Comparison of ENCODE assay signal across 14 cellular contexts in the genomic region with DNA sequence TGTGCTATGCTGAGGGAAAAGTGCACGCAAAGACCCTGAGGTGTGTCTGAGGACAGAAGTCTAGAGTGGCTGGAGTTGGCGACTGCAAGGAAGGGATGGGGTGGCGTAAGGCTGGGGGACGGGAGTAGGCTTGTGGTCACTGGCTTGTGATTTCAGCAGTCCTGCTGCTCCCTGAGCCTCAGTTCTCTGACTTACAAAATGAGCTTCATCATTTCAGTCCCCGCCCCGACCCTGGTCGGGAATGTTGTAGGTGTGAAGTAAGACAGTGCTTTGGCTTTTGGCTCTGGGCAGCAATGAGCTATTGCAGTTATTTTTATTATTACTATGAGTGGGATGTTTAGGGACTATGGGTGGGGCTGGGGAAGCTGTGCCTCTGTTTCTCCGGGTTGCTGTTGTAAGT. TPM values are rescaled to one million over a fixed set of nuclear protein-coding genes. Genes with fewer than 3 reads are reported as not detected.
A peak's percentile ranks its signal among the peaks of the same experiment; 100 is the strongest.
DNase-seq lines count a peak whose midpoint lies in the region; ATAC-seq and TF ChIP-seq lines count a peak whose summit lies in the region.
"Had no signal": no experiment of that assay in that cellular context is flagged by ENCODE, and none has a peak within 500 bp of the region (broad histone marks: within the 10 kb centered on the region; RNA-seq: fewer than 3 reads in every experiment).

No MANE protein-coding gene starts in this region.

- H3K36me3 ChIP-seq in heart right ventricle (peaks cover 0 to 5% (median 0%) of the 10 kb centered on the region in 9 donors), fibroblast of lung (ENCODE audit: control insufficient read depth, insufficient read depth, low read length) (no peaks in the 10 kb centered on the region), neuronal stem cell (replicated peaks in 1 of 2; ENCODE audit: control insufficient read depth in 2 of 2, insufficient read depth in 2 of 2, low read length in 2 of 2) (no peaks in the 10 kb centered on the region), upper lobe of right lung (no peaks in the 10 kb centered on the region)
- H3K36me3 ChIP-seq: Peyer's patch, thoracic aorta had no signal

- H3K4me1 Mint-ChIP-seq in activated T-helper 17 cell treated with anti-CD3 and anti-CD28 coated beads, Interleukin-2, amount 50 U/mL, for 72 hours: no peaks in the 10 kb centered on the region

- H4K20me1 ChIP-seq in fibroblast of lung (ENCODE audit: control insufficient read depth, extremely low read depth, insufficient read depth, low read length): no peaks in the 10 kb centered on the region

- TF ChIP-seq CTCF in heart right ventricle (IDR thresholded peaks at IDR 0.05): no peak
- no peak for TF ChIP-seq CTCF in fibroblast of lung (conservative IDR thresholded peaks at IDR 0.05 in 1 of 2, IDR thresholded peaks at IDR 0.05 in 1 of 2; ENCODE audit: low read depth in 1 of 2, low read length in 2 of 2)
- no peak for TF ChIP-seq CTCF in upper lobe of right lung (IDR thresholded peaks at IDR 0.05)

- no peaks in the 10 kb centered on the region for H3K9me3 Mint-ChIP-seq in activated T-helper 17 cell treated with anti-CD3 and anti-CD28 coated beads, Interleukin-2, amount 50 U/mL, for 72 hours
- H3K9me3 Mint-ChIP-seq: IgD-negative memory B cell; T-helper 2 cell treated with Interferon-gamma antibody and Interleukin-4, amounts not matched to agents 5 μg/mL and 100 μg/mL, for 36 hours had no signal

- H3K18ac ChIP-seq in neuronal stem cell (ENCODE audit: low read length): peak overlapping the region; percentile 89

- H2BK15ac ChIP-seq in neuronal stem cell (ENCODE audit: low read length): peak overlapping the region; percentile 18

- peak overlapping the region; percentile 77 for H4K91ac ChIP-seq in neuronal stem cell (ENCODE audit: low read depth, low read length, poor library complexity)

- H3K4me3 ChIP-seq in heart right ventricle: peak overlapping the region in 2 of 10 donors; percentile 2 to 33
- no peak overlapping the region for H3K4me3 ChIP-seq in fibroblast of lung (replicated peaks in 1 of 4; ENCODE audit: control extremely low read depth in 1 of 4, insufficient read depth in 1 of 4, low read depth in 3 of 4, low read length in 4 of 4)
- H3K4me3 ChIP-seq in neuronal stem cell (ENCODE audit: low read length in 2 of 2): no peak overlapping the region
- no peak overlapping the region for H3K4me3 ChIP-seq in upper lobe of right lung
- H3K4me3 ChIP-seq: Peyer's patch, thoracic aorta had no signal

- intact Hi-C loops in heart right ventricle (cut with DNase I): no loop called here
- intact Hi-C loops in Right ventricle myocardium superior (cut with DNase I): no loop called here
- intact Hi-C loops in upper lobe of right lung (cut with DNase I): no loop called here

- no peaks in the 10 kb centered on the region for H3K36me3 Mint-ChIP-seq in activated T-helper 17 cell treated with anti-CD3 and anti-CD28 coated beads, Interleukin-2, amount 50 U/mL, for 72 hours (ENCODE audit: low read depth)

- H3K14ac ChIP-seq in neuronal stem cell (ENCODE audit: low read length): no peak overlapping the region

- no peaks in the 10 kb centered on the region for H3K9me3 ChIP-seq in heart right ventricle
- H3K9me3 ChIP-seq in fibroblast of lung (ENCODE audit: control insufficient read depth, insufficient read depth, low read depth, low read length): no peaks in the 10 kb centered on the region
- H3K9me3 ChIP-seq in neuronal stem cell (replicated peaks in 1 of 2; ENCODE audit: control insufficient read depth in 2 of 2, insufficient read depth in 1 of 2, low read depth in 1 of 2, low read length in 2 of 2): no peaks in the 10 kb centered on the region
- no peaks in the 10 kb centered on the region for H3K9me3 ChIP-seq in upper lobe of right lung
- H3K9me3 ChIP-seq: Peyer's patch, thoracic aorta had no signal

- no peak overlapping the region for H3K27ac Mint-ChIP-seq in activated T-helper 17 cell treated with anti-CD3 and anti-CD28 coated beads, Interleukin-2, amount 50 U/mL, for 72 hours
- H3K27ac Mint-ChIP-seq: IgD-negative memory B cell; T-helper 2 cell treated with Interferon-gamma antibody and Interleukin-4, amounts not matched to agents 5 μg/mL and 100 μg/mL, for 36 hours had no signal

- H2BK12ac ChIP-seq in neuronal stem cell (ENCODE audit: low read length): peak overlapping the region; percentile 92

- H2AK5ac ChIP-seq in neuronal stem cell (ENCODE audit: low read depth, low read length): peak overlapping the region; percentile 64

- H2AFZ ChIP-seq in fibroblast of lung (ENCODE audit: low read length) (no peak overlapping the region), neuronal stem cell (ENCODE audit: low read length) (peak overlapping the region; percentile 76)

- H2BK120ac ChIP-seq in neuronal stem cell (ENCODE audit: low read depth, low read length): peak overlapping the region; percentile 0

- H3K79me2 ChIP-seq in fibroblast of lung (ENCODE audit: control insufficient read depth, insufficient read depth, low read length): no peaks in the 10 kb centered on the region

- no peak overlapping the region for H3K4me3 Mint-ChIP-seq in activated T-helper 17 cell treated with anti-CD3 and anti-CD28 coated beads, Interleukin-2, amount 50 U/mL, for 72 hours
- H3K4me3 Mint-ChIP-seq: T-helper 2 cell treated with Interferon-gamma antibody and Interleukin-4, amounts not matched to agents 5 μg/mL and 100 μg/mL, for 36 hours had no signal

- H3K9ac ChIP-seq in fibroblast of lung (ENCODE audit: insufficient read depth, low read length) (no peak overlapping the region), neuronal stem cell (ENCODE audit: low read depth, low read length, poor library complexity) (peak overlapping the region; percentile 54)

- H3K4me1 ChIP-seq in heart right ventricle (peaks cover 16 to 97% (median 82%) of the 10 kb centered on the region in 9 donors), fibroblast of lung (ENCODE audit: control insufficient read depth, extremely low read depth, insufficient read depth, low read length) (peaks cover 9% of the 10 kb centered on the region), neuronal stem cell (ENCODE audit: control insufficient read depth in 2 of 2, insufficient read depth in 1 of 2, low read depth in 1 of 2, low read length in 2 of 2) (peaks cover 36 to 53% of the 10 kb centered on the region in 2 donors), upper lobe of right lung (peaks cover 44% of the 10 kb centered on the region)

- 42 to 56% methylated on average over 8 of the region's 8 CpGs for WGBS in heart right ventricle, 2 donors
- WGBS in neuronal stem cell (ENCODE audit: extremely low coverage in 2 of 2, insufficient read length in 2 of 2, insufficient replicate concordance in 1 of 2), 2 donors: no CpG with 5 or more reads among the region's 8 CpGs

- H3K4ac ChIP-seq in neuronal stem cell (ENCODE audit: low read length): no peak overlapping the region

- H3K23ac ChIP-seq in neuronal stem cell (ENCODE audit: low read depth, low read length, poor library complexity): peak overlapping the region; percentile 17

- peaks cover 7% of the 10 kb centered on the region for H3K79me1 ChIP-seq in neuronal stem cell (ENCODE audit: low read depth, low read length)

- no peak overlapping the region for H3K4me2 ChIP-seq in fibroblast of lung (ENCODE audit: extremely low read depth, insufficient read depth, low read length)
- H3K4me2 ChIP-seq in neuronal stem cell (ENCODE audit: insufficient read depth, low read length, poor library complexity, severe bottlenecking): no peak overlapping the region

- peaks cover 7% of the 10 kb centered on the region for H3K27me3 Mint-ChIP-seq in activated T-helper 17 cell treated with anti-CD3 and anti-CD28 coated beads, Interleukin-2, amount 50 U/mL, for 72 hours

- H3K27me3 ChIP-seq in heart right ventricle (peaks cover 0 to 11% (median 0%) of the 10 kb centered on the region in 7 donors), fibroblast of lung (ENCODE audit: control insufficient read depth, insufficient read depth, low read length) (no peaks in the 10 kb centered on the region), neuronal stem cell (ENCODE audit: control insufficient read depth in 3 of 3, insufficient read depth in 3 of 3, low read depth in 1 of 3, low read length in 3 of 3) (no peaks in the 10 kb centered on the region), upper lobe of right lung (peaks cover 4% of the 10 kb centered on the region)
- H3K27me3 ChIP-seq: Peyer's patch had no signal

- ATAC-seq in heart right ventricle (peak in 3 of 8 donors; percentile 2 to 48 (median 41)), Right ventricle myocardium superior (ENCODE audit: poor library complexity) (no peak), upper lobe of right lung (no peak), HG03439 (IDR thresholded peaks at IDR 0.05; ENCODE audit: unreplicated experiment) (no peak), GM19324 (IDR thresholded peaks at IDR 0.05; ENCODE audit: low FRiP score, unreplicated experiment) (no peak)
- no peak for ATAC-seq in activated T-helper 17 cell treated with anti-CD3 and anti-CD28 coated beads, Interleukin-2, amount 50 U/mL, for 72 hours (replicated peaks)

- H3K27ac ChIP-seq in heart right ventricle (peak overlapping the region; percentile 72 to 92 (median 85)), fibroblast of lung (ENCODE audit: insufficient read depth, low read length) (no peak overlapping the region), neuronal stem cell (replicated peaks; ENCODE audit: low read length) (peak overlapping the region; percentile 96), upper lobe of right lung (peak overlapping the region; percentile 73)

- DNase-seq in heart right ventricle: no peak
- DNase-seq in Right ventricle myocardium superior: no peak
- DNase-seq in fibroblast of lung (ENCODE audit: low read depth in 2 of 2): peak; percentile 16 to 28
- DNase-seq in neuronal stem cell (ENCODE audit: low spot score): no peak
- no peak for DNase-seq in upper lobe of right lung
- DNase-seq: activated CD4-positive, alpha-beta T cell treated with anti-CD3 and anti-CD28 coated beads, Interleukin-2, amount 50 U/mL, for 48 hours; NCI-H1436 treated with DMSO at 0.1 percent for 48 hours; Peyer's patch had no signal

- H2BK5ac ChIP-seq in neuronal stem cell (ENCODE audit: low read length): peak overlapping the region; percentile 68

- H4K8ac ChIP-seq in neuronal stem cell (ENCODE audit: low read depth, low read length): peak overlapping the region; percentile 70

RNA-seq across cellular contexts. Expression of gene ADGRG1, which starts 8.6 kb away (rescaled TPM):
- 10 to 100 TPM; 11.1 to 46.3 (median 18.5) TPM for total RNA-seq in heart right ventricle
- polyA plus RNA-seq in heart right ventricle: 10 to 100 TPM; 19.2 to 27.7 TPM
- total RNA-seq in Right ventricle myocardium superior: 23.0 TPM
- total RNA-seq in fibroblast of lung: 0.51 and 1.8 TPM in 2 replicates
- 1.6 and 7.2 TPM in 2 replicates for polyA plus RNA-seq in fibroblast of lung
- 4.4 and 12.2 TPM in 2 replicates for polyA plus RNA-seq in fibroblast of lung (2012)
- polyA minus RNA-seq in fibroblast of lung (ENCODE audit: low replicate concordance): 10.7 and 27.9 TPM in 2 replicates
- polyA plus RNA-seq in neuronal stem cell (2013, experiment 1 of 2): 127 TPM
- polyA plus RNA-seq in neuronal stem cell (2013, experiment 2 of 2): 124 TPM
- total RNA-seq in upper lobe of right lung: 66.9 TPM
- total RNA-seq in activated T-helper 17 cell treated with anti-CD3 and anti-CD28 coated beads, Interleukin-2, amount 50 U/mL, for 72 hours: 10 to 100 TPM; 10.7 to 34.3 TPM

RNA-seq across cellular contexts. Expression of gene ADGRG3, which starts 31.1 kb away (rescaled TPM):
- 1 to 10 TPM in 2 of 10 donors, under 1 TPM in 6, not detected in 2; 0.29 to 2.4 (median 0.65) TPM for total RNA-seq in heart right ventricle
- polyA plus RNA-seq in heart right ventricle: under 1 TPM; 0.22 to 0.57 TPM
- total RNA-seq in Right ventricle myocardium superior: 0.48 TPM
- total RNA-seq in fibroblast of lung: not detected in 2 replicates
- polyA plus RNA-seq in fibroblast of lung: not detected in 2 replicates
- not detected in 2 replicates for polyA plus RNA-seq in fibroblast of lung (2012)
- polyA minus RNA-seq in fibroblast of lung (ENCODE audit: low replicate concordance): not detected in 2 replicates
- 0.25 TPM for polyA plus RNA-seq in neuronal stem cell (2013, experiment 1 of 2)
- 0.33 TPM for polyA plus RNA-seq in neuronal stem cell (2013, experiment 2 of 2)
- total RNA-seq in upper lobe of right lung: 5.8 TPM
- total RNA-seq in activated T-helper 17 cell treated with anti-CD3 and anti-CD28 coated beads, Interleukin-2, amount 50 U/mL, for 72 hours: not detected
- polyA plus RNA-seq: IgD-negative memory B cell had no signal

RNA-seq across cellular contexts. Expression of gene DRC7, which starts 57.6 kb away (rescaled TPM):
- total RNA-seq in heart right ventricle (under 1 TPM in 1 of 10 donors, not detected in 9; 0.09 TPM), Right ventricle myocardium superior (not detected), fibroblast of lung (under 0.01 TPM in 1 of 2 replicates, not detected in the other), upper lobe of right lung (not detected)
- polyA plus RNA-seq in heart right ventricle (not detected), fibroblast of lung (not detected in 2 replicates)
- polyA plus RNA-seq in fibroblast of lung (2012): not detected in 2 replicates
- polyA minus RNA-seq in fibroblast of lung (ENCODE audit: low replicate concordance): not detected in 2 replicates
- polyA plus RNA-seq in neuronal stem cell (2013, experiment 1 of 2): 0.28 TPM
- polyA plus RNA-seq in neuronal stem cell (2013, experiment 2 of 2): 0.21 TPM
- not detected for total RNA-seq in activated T-helper 17 cell treated with anti-CD3 and anti-CD28 coated beads, Interleukin-2, amount 50 U/mL, for 72 hours
- total RNA-seq: Peyer's patch, thoracic aorta had no signal
- polyA plus RNA-seq: IgD-negative memory B cell had no signal

Comparison
In these comparisons a context has a peak if more than half of its experiments do, and no peak if none do; other contexts are left out.
1. DNase-seq: peak in fibroblast of lung (2 of 2); none in heart right ventricle (0 of 2), Right ventricle myocardium superior (single experiment), neuronal stem cell (single experiment) and upper lobe of right lung (single experiment).